9 cellular contexts compared by ENCODE assay signal in genomic region chr19:45862271-45862563, GRCh38. TPM values are rescaled to one million over a fixed set of nuclear protein-coding genes. Genes with fewer than 3 reads are reported as not detected.
A peak's percentile ranks its signal among the peaks of the same experiment; 100 is the strongest.
DNase-seq lines count a peak whose midpoint lies in the region; ATAC-seq, FAIRE-seq and TF ChIP-seq lines count a peak whose summit lies in the region.
"Had no signal": no experiment of that assay in that cellular context is flagged by ENCODE, and none has a peak within 500 bp of the region (broad histone marks: within the 10 kb centered on the region; RNA-seq: fewer than 3 reads in every experiment).

No MANE protein-coding gene starts in this region.

- H3K9ac ChIP-seq in GM12878 (ENCODE audit: control insufficient read depth, insufficient read depth, low read length) (peak overlapping the region; percentile 87), liver (ENCODE audit: low read depth in 1 of 2, low read length in 2 of 2) (peak overlapping the region; percentile 64 to 79)

- RAD21 ChIA-PET in GM12878 (lab: Charles Lee; ENCODE audit: unreplicated experiment): interaction anchor here (1.3 to 5.2 kb wide), 5 partner anchors 20 to 134 kb away, joined by 5 to 159 read pairs (median 14); partner anchors contain the start of genes CCDC61, IRF2BP1 and SIX5

- H3K9me3 ChIP-seq in GM12878 (replicated peaks; ENCODE audit: control insufficient read depth, insufficient read depth, low read length): no peaks in the 10 kb centered on the region
- no peaks in the 10 kb centered on the region for H3K9me3 ChIP-seq in liver (ENCODE audit: control insufficient read depth in 4 of 4, low read length in 3 of 4)
- H3K9me3 ChIP-seq in thyroid gland: no peaks in the 10 kb centered on the region

- peak overlapping the region; percentile 69 for H2AFZ ChIP-seq in GM12878 (ENCODE audit: control insufficient read depth, low read depth, low read length)

- ATAC-seq in GM12878: no peak
- no peak for ATAC-seq in GM18861 (IDR thresholded peaks at IDR 0.05; ENCODE audit: unreplicated experiment)

- H3K9me3 Mint-ChIP-seq in activated T-cell treated with anti-CD3 and anti-CD28 coated beads, Interleukin-2, amount 50 U/mL, for 24 hours: no peaks in the 10 kb centered on the region

- H3K79me2 ChIP-seq in GM12878 (ENCODE audit: control insufficient read depth, insufficient read depth, low read length): peaks cover 29% of the 10 kb centered on the region

- peaks cover 5% of the 10 kb centered on the region for H3K4me1 ChIP-seq in GM12878 (ENCODE audit: control insufficient read depth, insufficient read depth, low read length)
- H3K4me1 ChIP-seq in liver (ENCODE audit: control insufficient read depth in 4 of 4, insufficient read depth in 4 of 4, low read length in 3 of 4): peaks cover 4 to 44% (median 29%) of the 10 kb centered on the region in 4 donors
- H3K4me1 ChIP-seq in thyroid gland: peaks cover 16 to 27% of the 10 kb centered on the region in 2 donors

- H3K4me3 ChIP-seq in GM12878 (peak overlapping the region; percentile 97), liver (ENCODE audit: low read depth in 1 of 3, low read length in 3 of 3) (peak overlapping the region; percentile 82 to 99 (median 91)), thyroid gland (replicated peaks in 1 of 3) (peak overlapping the region; percentile 22 to 77 (median 27))

- peaks cover 26% of the 10 kb centered on the region for H3K27me3 Mint-ChIP-seq in activated T-cell treated with anti-CD3 and anti-CD28 coated beads, Interleukin-2, amount 50 U/mL, for 24 hours

- under 1% methylated on average over 11 of the region's 11 CpGs for WGBS in GM12878 (ENCODE audit: insufficient coverage, insufficient replicate concordance, low lambda C conversion rate, missing lambda C conversion rate)
- 1% methylated on average over 11 of the region's 11 CpGs for WGBS in liver
- 1% methylated on average over 11 of the region's 11 CpGs for WGBS in thyroid gland, 2 donors

- CTCF ChIA-PET in GM12878 (lab: Yijun Ruan, JAX): interaction anchor here (3.4 to 9.2 kb wide), 2 partner anchors 22 to 41 kb away, joined by 28 to 194 read pairs; partner anchors contain the start of genes IRF2BP1 and MYPOP

- intact Hi-C loops in GM12878 (cut with micrococcal nuclease; ENCODE audit: unreplicated experiment) (no loop called here), thyroid gland (cut with DNase I) (no loop called here)

- H3K36me3 Mint-ChIP-seq in activated T-cell treated with anti-CD3 and anti-CD28 coated beads, Interleukin-2, amount 50 U/mL, for 24 hours (ENCODE audit: low read depth): peaks cover 45% of the 10 kb centered on the region

- TF ChIP-seq POLR2A in GM12878 (IDR thresholded peaks at IDR 0.05; ENCODE audit: low read depth, low read length) (no peak), thyroid gland (IDR thresholded peaks at IDR 0.05) (no peak)

- H3K27ac Mint-ChIP-seq in activated T-cell treated with anti-CD3 and anti-CD28 coated beads, Interleukin-2, amount 50 U/mL, for 24 hours: peak overlapping the region; percentile 98

- DNase-seq in activated T-cell treated with anti-CD3 and anti-CD28 coated beads, Interleukin-2, amount 50 U/mL, for 24 hours: no peak
- no peak for DNase-seq in activated T-cell treated with anti-CD3 and anti-CD28 coated beads, Interleukin-2, amount 50 U/mL, for 48 hours
- DNase-seq in GM12878 (ENCODE audit: low read depth, low spot score) (no peak), thyroid gland (no peak), putamen (ENCODE audit: low spot score) (no peak), DMS53 (lab: John Stamatoyannopoulos, UW) (no peak)

- H3K36me3 ChIP-seq in GM12878 (ENCODE audit: control insufficient read depth in 2 of 2, insufficient read depth in 2 of 2, low read length in 1 of 2): peaks cover 0 to 4% of the 10 kb centered on the region in 2 experiments; a peak in 1 of 4 replicates
- H3K36me3 ChIP-seq in liver (ENCODE audit: control insufficient read depth in 4 of 4, insufficient read depth in 3 of 4, low read depth in 1 of 4, low read length in 3 of 4): peaks cover 0 to 3% (median 1%) of the 10 kb centered on the region in 4 donors
- peaks cover 4 to 6% of the 10 kb centered on the region in 2 donors for H3K36me3 ChIP-seq in thyroid gland

- SMC1A ChIA-PET in GM12878 (lab: Charles Lee; ENCODE audit: uncharacterized antibody, unreplicated experiment): interaction anchor here (1.2 to 10.0 kb wide), 2 partner anchors 19 to 92 kb away, joined by 4 to 98 read pairs; no protein-coding TSS in a partner anchor

- H4K20me1 ChIP-seq in GM12878 (ENCODE audit: control insufficient read depth, insufficient read depth): no peaks in the 10 kb centered on the region

- H3K27ac ChIP-seq in GM12878 (ENCODE audit: control insufficient read depth, insufficient read depth) (peak overlapping the region; percentile 93), liver (ENCODE audit: low read depth in 1 of 2, low read length in 2 of 2) (peak overlapping the region; percentile 82 to 93), thyroid gland (peak overlapping the region in 2 of 3 donors; percentile 78 to 92)

- H3K4me3 Mint-ChIP-seq in activated T-cell treated with anti-CD3 and anti-CD28 coated beads, Interleukin-2, amount 50 U/mL, for 24 hours: peak overlapping the region; percentile 97

- in situ Hi-C loops in GM12878 (cut with MboI): no loop called here

- peaks cover 0 to 6% of the 10 kb centered on the region in 2 experiments; a peak in 2 of 4 replicates for H3K27me3 ChIP-seq in GM12878 (replicated peaks in 1 of 2; ENCODE audit: control insufficient read depth in 2 of 2, insufficient read depth in 2 of 2, low read length in 1 of 2)
- H3K27me3 ChIP-seq in liver (ENCODE audit: control insufficient read depth in 4 of 4, insufficient read depth in 4 of 4, low read length in 3 of 4): no peaks in the 10 kb centered on the region
- H3K27me3 ChIP-seq in thyroid gland: peaks cover 6% of the 10 kb centered on the region

- BruUV-seq in GM12878 (replicated peaks; lab: Mats Ljungman, UMichigan): no TSS peak

- H3K4me1 Mint-ChIP-seq in activated T-cell treated with anti-CD3 and anti-CD28 coated beads, Interleukin-2, amount 50 U/mL, for 24 hours (ENCODE audit: low read depth): peaks cover 31% of the 10 kb centered on the region

- TF ChIP-seq EP300 in GM12878 (IDR thresholded peaks at IDR 0.05; ENCODE audit: borderline replicate concordance in 1 of 2, control insufficient read depth in 1 of 2, low read depth in 2 of 2, low read length in 2 of 2): no peak

- peak overlapping the region; percentile 92 for H3K4me2 ChIP-seq in GM12878 (ENCODE audit: control insufficient read depth, insufficient read depth)

- TF ChIP-seq RAD21 in GM12878 (IDR thresholded peaks at IDR 0.05; ENCODE audit: insufficient read depth, low read depth, low read length) (no peak), liver (IDR thresholded peaks at IDR 0.05) (no peak)

- TF ChIP-seq CTCF in GM12878 (IDR thresholded peaks at IDR 0.05 in 2 of 3, conservative IDR thresholded peaks at IDR 0.05 in 1 of 3; ENCODE audit: control insufficient read depth in 2 of 3, extremely low read depth in 1 of 3, insufficient read depth in 1 of 3, low read depth in 3 of 3, low read length in 3 of 3) (no peak), liver (IDR thresholded peaks at IDR 0.05; ENCODE audit: low read depth, low read length, missing input control) (no peak), thyroid gland (IDR thresholded peaks at IDR 0.05) (no peak)

- no peak for FAIRE-seq in GM12878 (lab: Jason Lieb, UNC)

- POLR2A ChIA-PET in GM12878 (lab: Charles Lee): interaction anchor here (0.5 to 8.2 kb wide), 4 partner anchors 20 to 939 kb away, joined by 4 to 178 read pairs (median 10); partner anchors contain the start of genes CCDC61, IRF2BP1 and SIX5

RNA-seq across cellular contexts. Expression of gene SYMPK, which starts 0.7 kb away (rescaled TPM):
- total RNA-seq in GM12878 (2013; cell fraction: nucleolus; rRNA removed): 125 and 148 TPM in 2 replicates
- total RNA-seq in GM12878 (2014; rRNA removed) (41.3 and 51.1 TPM in 2 replicates), GM12878 (2014; rRNA removed; fragmentation: Illumina TruSeq; extraction: Trizol) (30.3 and 33.9 TPM in 2 replicates), GM12878 (2021) (107 and 109 TPM in 2 replicates), liver (10 to 100 TPM; 22.2 to 26.1 TPM), thyroid gland (10 to 100 TPM; 32.4 to 56.8 (median 38.7) TPM)
- 39.2 TPM for polyA plus RNA-seq in GM12878 (2011; ENCODE audit: low read depth)
- polyA plus RNA-seq in GM12878 (2011; rRNA removed) (65.6 and 105 TPM in 2 replicates), GM12878 (2014; fragmentation: Illumina TruSeq; extraction: Trizol) (46.5 and 72.4 TPM in 2 replicates), GM12878 (2014; fragmentation: Nextera tagmentation; extraction: Ambion mirVana) (under 1 TPM; 0.49 to 0.79 TPM), GM12878 (2014; rRNA removed) (88.0 and 99.6 TPM in 2 replicates), GM12878 (2016; fragmentation: Nextera tagmentation; extraction: Ambion mirVana) (10 to 100 TPM; 30.4 to 30.8 TPM), liver (10 to 100 TPM in 1 of 2 donors, 1 to 10 TPM in 1; 5.5 to 26.0 TPM)
- 89.6 and 90.4 TPM in 2 replicates for polyA plus RNA-seq in GM12878 (2011; cell fraction: cytosol; rRNA removed)
- polyA plus RNA-seq in GM12878 (2011; cell fraction: nucleus; rRNA removed): 259 and 261 TPM in 2 replicates
- polyA plus RNA-seq in GM12878 (2012): 59.8 and 68.6 TPM in 2 replicates
- polyA minus RNA-seq in GM12878 (2011; rRNA and poly(A)+ RNA removed): 126 and 141 TPM in 2 replicates
- 41.4 and 56.8 TPM in 2 replicates for polyA minus RNA-seq in GM12878 (2011; cell fraction: cytosol; rRNA and poly(A)+ RNA removed)
- polyA minus RNA-seq in GM12878 (2011; cell fraction: nucleus; rRNA and poly(A)+ RNA removed): 34.8 and 61.6 TPM in 2 replicates

RNA-seq across cellular contexts. Expression of gene FOXA3, which starts 1.9 kb away (rescaled TPM):
- total RNA-seq in GM12878 (2013; cell fraction: nucleolus; rRNA removed): 0.44 TPM in 1 of 2 replicates, not detected in the other
- total RNA-seq in GM12878 (2014; rRNA removed) (0.11 TPM in 2 replicates), GM12878 (2014; rRNA removed; fragmentation: Illumina TruSeq; extraction: Trizol) (0.09 TPM in 1 of 2 replicates, not detected in the other), GM12878 (2021) (0.31 TPM in 1 of 2 replicates, not detected in the other), liver (10 to 100 TPM; 12.3 to 30.8 TPM), thyroid gland (not detected)
- not detected for polyA plus RNA-seq in GM12878 (2011; ENCODE audit: low read depth)
- polyA plus RNA-seq in GM12878 (2011; rRNA removed) (0.65 and 0.83 TPM in 2 replicates), GM12878 (2014; fragmentation: Illumina TruSeq; extraction: Trizol) (not detected in 2 replicates), GM12878 (2014; fragmentation: Nextera tagmentation; extraction: Ambion mirVana) (under 1 TPM in 1 of 2 experiments, not detected in 1; 0.04 TPM), GM12878 (2014; rRNA removed) (0.05 TPM in 2 replicates), GM12878 (2016; fragmentation: Nextera tagmentation; extraction: Ambion mirVana) (not detected), liver (10 to 100 TPM; 11.5 to 37.1 TPM)
- polyA plus RNA-seq in GM12878 (2011; cell fraction: cytosol; rRNA removed): 0.60 and 1.1 TPM in 2 replicates
- polyA plus RNA-seq in GM12878 (2011; cell fraction: nucleus; rRNA removed): 0.37 and 0.78 TPM in 2 replicates
- 0.18 TPM in 1 of 2 replicates, not detected in the other for polyA plus RNA-seq in GM12878 (2012)
- polyA minus RNA-seq in GM12878 (2011; rRNA and poly(A)+ RNA removed): 0.51 and 0.93 TPM in 2 replicates
- 0.62 TPM in 1 of 2 replicates, not detected in the other for polyA minus RNA-seq in GM12878 (2011; cell fraction: cytosol; rRNA and poly(A)+ RNA removed)
- polyA minus RNA-seq in GM12878 (2011; cell fraction: nucleus; rRNA and poly(A)+ RNA removed): 0.67 TPM in 1 of 2 replicates, not detected in the other
- total RNA-seq: NCI-H460 had no signal

RNA-seq across cellular contexts. Expression of gene IRF2BP1, which starts 23.7 kb away (rescaled TPM):
- 15.6 and 16.9 TPM in 2 replicates for total RNA-seq in GM12878 (2013; cell fraction: nucleolus; rRNA removed)
- total RNA-seq in GM12878 (2014; rRNA removed) (15.4 and 19.9 TPM in 2 replicates), GM12878 (2014; rRNA removed; fragmentation: Illumina TruSeq; extraction: Trizol) (2.1 and 3.0 TPM in 2 replicates), GM12878 (2021) (23.1 and 24.4 TPM in 2 replicates), liver (10 to 100 TPM; 16.5 to 16.8 TPM), thyroid gland (10 to 100 TPM; 25.9 to 47.0 (median 36.1) TPM)
- polyA plus RNA-seq in GM12878 (2011; ENCODE audit: low read depth): 2.0 TPM
- polyA plus RNA-seq in GM12878 (2011; rRNA removed) (0.76 and 1.9 TPM in 2 replicates), GM12878 (2014; fragmentation: Illumina TruSeq; extraction: Trizol) (0.30 and 2.0 TPM in 2 replicates), GM12878 (2014; fragmentation: Nextera tagmentation; extraction: Ambion mirVana) (under 1 TPM; 0.31 to 0.69 TPM), GM12878 (2014; rRNA removed) (12.5 and 14.5 TPM in 2 replicates), GM12878 (2016; fragmentation: Nextera tagmentation; extraction: Ambion mirVana) (1 to 10 TPM; 5.8 to 7.9 TPM), liver (10 to 100 TPM in 1 of 2 donors, 1 to 10 TPM in 1; 4.9 to 16.3 TPM)
- polyA plus RNA-seq in GM12878 (2011; cell fraction: cytosol; rRNA removed): 3.1 and 6.3 TPM in 2 replicates
- 8.8 and 10.9 TPM in 2 replicates for polyA plus RNA-seq in GM12878 (2011; cell fraction: nucleus; rRNA removed)
- polyA plus RNA-seq in GM12878 (2012): 5.4 and 7.5 TPM in 2 replicates
- 2.2 and 5.3 TPM in 2 replicates for polyA minus RNA-seq in GM12878 (2011; rRNA and poly(A)+ RNA removed)
- polyA minus RNA-seq in GM12878 (2011; cell fraction: cytosol; rRNA and poly(A)+ RNA removed): 5.0 and 5.5 TPM in 2 replicates
- 10.6 and 15.7 TPM in 2 replicates for polyA minus RNA-seq in GM12878 (2011; cell fraction: nucleus; rRNA and poly(A)+ RNA removed)

RNA-seq across cellular contexts. Expression of gene MYPOP, which starts 40.2 kb away (rescaled TPM):
- 4.3 and 5.0 TPM in 2 replicates for total RNA-seq in GM12878 (2013; cell fraction: nucleolus; rRNA removed)
- total RNA-seq in GM12878 (2014; rRNA removed): 1.7 and 2.1 TPM in 2 replicates
- 1.1 and 1.2 TPM in 2 replicates for total RNA-seq in GM12878 (2014; rRNA removed; fragmentation: Illumina TruSeq; extraction: Trizol)
- total RNA-seq in GM12878 (2021): 9.4 TPM in 2 replicates
- polyA plus RNA-seq in GM12878 (2011; ENCODE audit: low read depth): 0.52 TPM
- polyA plus RNA-seq in GM12878 (2011; rRNA removed): 0.52 and 1.1 TPM in 2 replicates
- polyA plus RNA-seq in GM12878 (2011; cell fraction: cytosol; rRNA removed): 2.0 and 2.4 TPM in 2 replicates
- 4.4 and 5.6 TPM in 2 replicates for polyA plus RNA-seq in GM12878 (2011; cell fraction: nucleus; rRNA removed)
- polyA plus RNA-seq in GM12878 (2012): 3.8 and 4.8 TPM in 2 replicates
- polyA plus RNA-seq in GM12878 (2014; fragmentation: Illumina TruSeq; extraction: Trizol): 0.92 and 2.3 TPM in 2 replicates
- polyA plus RNA-seq in GM12878 (2014; fragmentation: Nextera tagmentation; extraction: Ambion mirVana): 1 to 10 TPM in 1 of 2 experiments, under 1 TPM in 1; 0.47 to 1.7 TPM
- polyA plus RNA-seq in GM12878 (2014; rRNA removed): 4.6 and 5.8 TPM in 2 replicates
- 1 to 10 TPM in 1 of 2 experiments, under 1 TPM in 1; 0.70 to 1.1 TPM for polyA plus RNA-seq in GM12878 (2016; fragmentation: Nextera tagmentation; extraction: Ambion mirVana)
- polyA minus RNA-seq in GM12878 (2011; rRNA and poly(A)+ RNA removed): 0.44 and 0.46 TPM in 2 replicates
- 1.2 TPM in 2 replicates for polyA minus RNA-seq in GM12878 (2011; cell fraction: cytosol; rRNA and poly(A)+ RNA removed)
- 1.2 and 2.5 TPM in 2 replicates for polyA minus RNA-seq in GM12878 (2011; cell fraction: nucleus; rRNA and poly(A)+ RNA removed)
- total RNA-seq in liver: 1 to 10 TPM in 1 of 2 donors, under 1 TPM in 1; 0.70 to 1.8 TPM
- polyA plus RNA-seq in liver: 1 to 10 TPM in 1 of 2 donors, under 1 TPM in 1; 0.90 to 3.0 TPM
- 1 to 10 TPM; 1.8 to 4.3 (median 3.0) TPM for total RNA-seq in thyroid gland

RNA-seq across cellular contexts. Expression of gene RSPH6A, which starts 47.1 kb away (rescaled TPM):
- total RNA-seq in GM12878 (2013; cell fraction: nucleolus; rRNA removed): 2.9 and 4.0 TPM in 2 replicates
- total RNA-seq in GM12878 (2014; rRNA removed) (0.06 and 0.16 TPM in 2 replicates), GM12878 (2014; rRNA removed; fragmentation: Illumina TruSeq; extraction: Trizol) (0.14 and 0.18 TPM in 2 replicates), GM12878 (2021) (0.37 and 0.41 TPM in 2 replicates), liver (under 1 TPM in 1 of 2 donors, not detected in 1; 0.08 TPM), thyroid gland (1 to 10 TPM in 3 of 4 donors, under 1 TPM in 1; 0.50 to 8.9 (median 3.9) TPM)
- polyA plus RNA-seq in GM12878 (2011; ENCODE audit: low read depth): not detected
- polyA plus RNA-seq in GM12878 (2011; rRNA removed) (0.06 TPM in 1 of 2 replicates, not detected in the other), GM12878 (2014; fragmentation: Illumina TruSeq; extraction: Trizol) (0.03 TPM in 1 of 2 replicates, not detected in the other), GM12878 (2014; fragmentation: Nextera tagmentation; extraction: Ambion mirVana) (not detected), GM12878 (2014; rRNA removed) (0.29 and 0.37 TPM in 2 replicates), GM12878 (2016; fragmentation: Nextera tagmentation; extraction: Ambion mirVana) (under 1 TPM in 1 of 2 experiments, not detected in 1; 0.25 TPM), liver (not detected)
- 0.12 and 0.13 TPM in 2 replicates for polyA plus RNA-seq in GM12878 (2011; cell fraction: cytosol; rRNA removed)
- polyA plus RNA-seq in GM12878 (2011; cell fraction: nucleus; rRNA removed): 0.43 and 0.76 TPM in 2 replicates
- polyA plus RNA-seq in GM12878 (2012): 0.14 TPM in 1 of 2 replicates, not detected in the other
- 0.15 and 0.36 TPM in 2 replicates for polyA minus RNA-seq in GM12878 (2011; rRNA and poly(A)+ RNA removed)
- 0.52 TPM in 1 of 2 replicates, not detected in the other for polyA minus RNA-seq in GM12878 (2011; cell fraction: cytosol; rRNA and poly(A)+ RNA removed)
- polyA minus RNA-seq in GM12878 (2011; cell fraction: nucleus; rRNA and poly(A)+ RNA removed): 0.60 and 0.96 TPM in 2 replicates

Comparison
In these comparisons a context has a peak if more than half of its experiments do, and no peak if none do; other contexts are left out.
1. H3K4me3 ChIP-seq: peak in every context shown above with its lines; median percentile 97 in GM12878; 91 in liver; 27 in thyroid gland.
2. RNA of gene FOXA3, which starts 1.9 kb away (total RNA-seq): 12.3 to 30.8 TPM in liver; 0.09 to 0.44 TPM in GM12878 and not detected in thyroid gland; every median in the first group is over 4 times any median in the second.
3. Peak in every context shown above with its lines, with median percentiles within 50 percentile points of each other: H3K27ac ChIP-seq.